Comparison of ENCODE assay signal across 6 cellular contexts in genomic region chr11:50818789-50819188, GRCh38.
DNase-seq lines count a peak whose midpoint lies in the region; ATAC-seq, FAIRE-seq and TF ChIP-seq lines count a peak whose summit lies in the region.
"Not testable (repeated sequence)": the region's sequence is repeated elsewhere in the genome, so short reads cannot be mapped to it uniquely, and the experiment has no call there.

No MANE protein-coding gene starts in this region.

- not testable (repeated sequence) for H4K20me1 ChIP-seq in PC-9 (ENCODE audit: insufficient read depth)

- H3K9me3 ChIP-seq in PC-9 (ENCODE audit: insufficient read depth, low read depth); kidney (ENCODE audit: control insufficient read depth in 1 of 2, low read length in 2 of 2); upper lobe of right lung: not testable (repeated sequence)
- H3K9me3 ChIP-seq in mucosa of descending colon, result peaks cover 39% of the 10 kb centered on the region
- peaks cover 0 to 45% (median 27%) of the 10 kb centered on the region in 8 donors for H3K9me3 ChIP-seq in spleen

- 72 to 90% (median 83%) methylated on average over 5 to 10 of the region's 10 CpGs for WGBS in spleen, 5 donors

- H3K36me3 ChIP-seq in PC-9 (ENCODE audit: low read depth); kidney (ENCODE audit: control insufficient read depth in 1 of 2, insufficient read depth in 2 of 2, low read length in 2 of 2); mucosa of descending colon (ENCODE audit: low read depth); spleen; upper lobe of right lung: not testable (repeated sequence)

- not testable (repeated sequence) for H3K9ac ChIP-seq in kidney (ENCODE audit: low read length in 2 of 2)

- not testable (repeated sequence) for H3K4me3 ChIP-seq in PC-9; kidney (ENCODE audit: low read length in 2 of 2); mucosa of descending colon; spleen; upper lobe of right lung

- CTCF ChIA-PET in PC-9 (lab: Charles Lee), result not testable (repeated sequence)

- TF ChIP-seq POLR2A in spleen (IDR thresholded peaks at IDR 0.05), result not testable (repeated sequence)

- H3K79me2 ChIP-seq in PC-9 (ENCODE audit: low read depth), result not testable (repeated sequence)

- not testable (repeated sequence) for H3F3A ChIP-seq in PC-9 (ENCODE audit: insufficient read depth, low read depth)

- DNase-seq in PC-9 (peak in 1 of 2 experiments; percentile 9), kidney (peak; percentile 22), mucosa of descending colon (peak in 2 of 3 donors; percentile 3 to 4), posterior vena cava (ENCODE audit: low spot score) (peak; percentile 57), spleen (peak; percentile 2), upper lobe of right lung (peak; percentile 19)

- not testable (repeated sequence) for H3K4me1 ChIP-seq in PC-9 (replicated peaks; ENCODE audit: insufficient read depth); kidney (ENCODE audit: control insufficient read depth in 1 of 2, insufficient read depth in 1 of 2, low read depth in 1 of 2, low read length in 2 of 2); mucosa of descending colon (ENCODE audit: low read depth); spleen; upper lobe of right lung

- POLR2A ChIA-PET in PC-9 (lab: Charles Lee; ENCODE audit: unreplicated experiment), result not testable (repeated sequence)

- H3K9me2 ChIP-seq in PC-9 (ENCODE audit: insufficient read depth), result not testable (repeated sequence)

- ATAC-seq in mucosa of descending colon, upper lobe of right lung: not testable (repeated sequence)

- not testable (repeated sequence) for FAIRE-seq in kidney (lab: Jason Lieb, UNC)

- intact Hi-C loops in PC-9 (cut with micrococcal nuclease; ENCODE audit: unreplicated experiment); kidney (cut with DNase I); mucosa of descending colon (cut with DNase I, micrococcal nuclease); posterior vena cava (cut with DNase I); spleen (cut with DNase I; ENCODE audit: low total_unique reads); upper lobe of right lung (cut with DNase I): not testable (repeated sequence)

- H3K27me3 ChIP-seq in PC-9 (ENCODE audit: insufficient read depth, low read depth); spleen (replicated peaks in 1 of 7); upper lobe of right lung: not testable (repeated sequence)

- not testable (repeated sequence) for TF ChIP-seq CTCF in PC-9 (conservative IDR thresholded peaks at IDR 0.05); kidney (IDR thresholded peaks at IDR 0.05; ENCODE audit: borderline replicate concordance, extremely low read depth, insufficient read depth); mucosa of descending colon (IDR thresholded peaks at IDR 0.05); spleen (IDR thresholded peaks at IDR 0.05 in 8 of 11, conservative IDR thresholded peaks at IDR 0.05 in 3 of 11); upper lobe of right lung (IDR thresholded peaks at IDR 0.05)

- peak overlapping the region; percentile 22; the same call in 1 of the 2 replicates for H3K4me2 ChIP-seq in PC-9

- BruUV-seq in PC-9 (replicated peaks; lab: Mats Ljungman, UMichigan), result not testable (repeated sequence)

- not testable (repeated sequence) for H3K27ac ChIP-seq in PC-9; kidney (ENCODE audit: low read depth in 2 of 2, low read length in 2 of 2); spleen; upper lobe of right lung

- H2AFZ ChIP-seq in PC-9, result not testable (repeated sequence)
